ENCODE assay signal across 22 cellular contexts in genomic region chr20:16672299-16672698, GRCh38.
"Had no signal": no experiment of that assay in that cellular context is flagged by ENCODE, and none has a peak within 500 bp of the region (broad histone marks: within the 10 kb centered on the region; RNA-seq: fewer than 3 reads in every experiment).

No MANE protein-coding gene starts in this region.

- H3K27ac Mint-ChIP-seq: activated CD4-positive, alpha-beta memory T cell treated with anti-CD3 and anti-CD28 coated beads for 36 hours; activated CD4-positive, alpha-beta T cell treated with anti-CD3 and anti-CD28 coated beads, Interleukin-2, amount 10 ng/mL, durations not matched to agents 24 days and 14 days; activated naive CD4-positive, alpha-beta T cell treated with anti-CD3 and anti-CD28 coated beads, Interleukin-2, amount 10 ng/mL, durations not matched to agents 7 days and 5 days; activated naive CD8-positive, alpha-beta T cell treated with anti-CD3 and anti-CD28 coated beads for 36 hours; activated T-helper 2 cell treated with anti-CD3 and anti-CD28 coated beads, Interferon-gamma antibody, Interleukin-2, Interleukin-4, amounts not matched to agents 10 μg/mL and 5 μg/mL and 100 μg/mL, durations not matched to agents 14 hours and 24 hours and 36 hours; WTC11 had no signal

- H3K27me3 ChIP-seq: MG63 had no signal

- H3K4me3 Mint-ChIP-seq: activated CD4-positive, alpha-beta memory T cell treated with anti-CD3 and anti-CD28 coated beads for 36 hours; activated CD4-positive, alpha-beta T cell treated with anti-CD3 and anti-CD28 coated beads, Interleukin-2, amount 10 ng/mL, durations not matched to agents 24 days and 14 days; activated naive CD4-positive, alpha-beta T cell treated with anti-CD3 and anti-CD28 coated beads, Interleukin-2, amount 10 ng/mL, durations not matched to agents 7 days and 5 days; activated naive CD8-positive, alpha-beta T cell treated with anti-CD3 and anti-CD28 coated beads for 36 hours; WTC11 had no signal

- H3K36me3 ChIP-seq: MG63 had no signal

- DNase-seq: activated CD4-positive, alpha-beta memory T cell treated with anti-CD3 and anti-CD28 coated beads for 36 hours; activated CD4-positive, alpha-beta T cell treated with anti-CD3 and anti-CD28 coated beads, Interleukin-2, amount 10 ng/mL, durations not matched to agents 24 days and 14 days; activated CD4-positive, CD25-positive, alpha-beta regulatory T cell treated with anti-CD3 and anti-CD28 coated beads, Interleukin-2, amount 50 U/mL, for 72 hours; activated CD8-positive, alpha-beta memory T cell treated with anti-CD3 and anti-CD28 coated beads for 24 hours; activated gamma-delta T cell treated with Interleukin-2 at 50 U/mL for 16 hours; activated naive CD4-positive, alpha-beta T cell treated with anti-CD3 and anti-CD28 coated beads, Interleukin-2, amount 10 ng/mL, durations not matched to agents 7 days and 5 days; activated naive CD8-positive, alpha-beta T cell treated with anti-CD3 and anti-CD28 coated beads for 36 hours; activated T-cell treated with anti-CD3 and anti-CD28 coated beads, Interleukin-2, amount 50 U/mL, for 48 hours; anterior cingulate cortex; cerebellar nuclear complex; MG63; MV-4-11; NCI-H1092 treated with DMSO at 0.1 percent for 48 hours; NCI-H1417 treated with DMSO at 0.1 percent for 48 hours; NCI-H2029; NCI-H2107; NCI-H748 treated with DMSO at 0.1 percent for 48 hours; SIG-M5; SW 1271 had no signal

- H3K4me3 ChIP-seq: MG63, SK-N-MC had no signal

- H3K27me3 Mint-ChIP-seq: activated CD4-positive, alpha-beta T cell treated with anti-CD3 and anti-CD28 coated beads, Interleukin-2, amount 10 ng/mL, durations not matched to agents 24 days and 14 days; activated naive CD4-positive, alpha-beta T cell treated with anti-CD3 and anti-CD28 coated beads, Interleukin-2, amount 10 ng/mL, durations not matched to agents 7 days and 5 days had no signal

- H3K9me3 ChIP-seq: MG63 had no signal

- H3K36me3 Mint-ChIP-seq: activated CD4-positive, alpha-beta memory T cell treated with anti-CD3 and anti-CD28 coated beads for 36 hours; activated naive CD4-positive, alpha-beta T cell treated with anti-CD3 and anti-CD28 coated beads, Interleukin-2, amount 10 ng/mL, durations not matched to agents 7 days and 5 days; activated naive CD8-positive, alpha-beta T cell treated with anti-CD3 and anti-CD28 coated beads for 36 hours had no signal

- H3K27ac ChIP-seq: SK-N-MC had no signal

- H3K4me1 Mint-ChIP-seq: activated CD4-positive, alpha-beta T cell treated with anti-CD3 and anti-CD28 coated beads, Interleukin-2, amount 10 ng/mL, durations not matched to agents 24 days and 14 days; activated naive CD4-positive, alpha-beta T cell treated with anti-CD3 and anti-CD28 coated beads, Interleukin-2, amount 10 ng/mL, durations not matched to agents 7 days and 5 days; activated naive CD8-positive, alpha-beta T cell treated with anti-CD3 and anti-CD28 coated beads for 36 hours; WTC11 had no signal

- ATAC-seq: WTC11 had no signal

- H3K9me3 Mint-ChIP-seq: activated naive CD4-positive, alpha-beta T cell treated with anti-CD3 and anti-CD28 coated beads, Interleukin-2, amount 10 ng/mL, durations not matched to agents 7 days and 5 days; activated T-helper 2 cell treated with anti-CD3 and anti-CD28 coated beads, Interferon-gamma antibody, Interleukin-2, Interleukin-4, amounts not matched to agents 10 μg/mL and 5 μg/mL and 100 μg/mL, durations not matched to agents 14 hours and 24 hours and 36 hours had no signal
